17 cellular contexts compared by ENCODE assay signal in genomic region chr20:63754008-63754407, GRCh38. TPM values are rescaled to one million over a fixed set of nuclear protein-coding genes. Genes with fewer than 3 reads are reported as not detected.
"Had no signal": no experiment of that assay in that cellular context is flagged by ENCODE, and none has a peak within 500 bp of the region (broad histone marks: within the 10 kb centered on the region; RNA-seq: fewer than 3 reads in every experiment).

No MANE protein-coding gene starts in this region.

- H3K4me3 Mint-ChIP-seq: activated naive CD8-positive, alpha-beta T cell treated with anti-CD3 and anti-CD28 coated beads, Interleukin-2, amount 10 ng/mL, durations not matched to agents 7 days and 5 days; activated T-cell treated with anti-CD3 and anti-CD28 coated beads, Interleukin-2, amount 50 U/mL, for 72 hours; stimulated activated memory B cell treated with anti-CD40 and anti-IgM and Interleukin-4, amounts not matched to agents 10 μg/mL and 1 μg/mL and 100 μg/mL, for 72 hours had no signal

- H3K4me3 ChIP-seq: dorsolateral prefrontal cortex, esophagus muscularis mucosa, transverse colon had no signal

- H3K36me3 ChIP-seq: neutrophil, transverse colon had no signal

- H3K9me3 ChIP-seq: esophagus muscularis mucosa, neutrophil, transverse colon had no signal

- DNase-seq: activated CD4-positive, alpha-beta T cell treated with anti-CD3 and anti-CD28 coated beads, Interleukin-2, amount 50 U/mL, for 48 hours; activated gamma-delta T cell treated with Interleukin-2 at 50 U/mL for 16 hours; activated naive CD8-positive, alpha-beta T cell treated with anti-CD3 and anti-CD28 coated beads, Interleukin-2, amount 10 ng/mL, durations not matched to agents 7 days and 5 days; activated T-cell treated with anti-CD3 and anti-CD28 coated beads, Interleukin-2, amount 50 U/mL, for 72 hours; anterior cingulate cortex; foreskin fibroblast; head of caudate nucleus; kidney; substantia nigra; transverse colon had no signal

- H3K27me3 ChIP-seq: dorsolateral prefrontal cortex, esophagus muscularis mucosa, transverse colon had no signal

- H3K36me3 Mint-ChIP-seq: activated naive CD8-positive, alpha-beta T cell treated with anti-CD3 and anti-CD28 coated beads, Interleukin-2, amount 10 ng/mL, durations not matched to agents 7 days and 5 days; stimulated activated memory B cell treated with anti-CD40 and anti-IgM and Interleukin-4, amounts not matched to agents 10 μg/mL and 1 μg/mL and 100 μg/mL, for 72 hours had no signal

- H3K27ac ChIP-seq: esophagus muscularis mucosa, neutrophil, transverse colon had no signal

- H3K4me1 Mint-ChIP-seq: stimulated activated memory B cell treated with anti-CD40 and anti-IgM and Interleukin-4, amounts not matched to agents 10 μg/mL and 1 μg/mL and 100 μg/mL, for 72 hours had no signal

- H3K4me1 ChIP-seq: esophagus muscularis mucosa, transverse colon had no signal

- ATAC-seq: activated CD4-positive, CD25-positive, alpha-beta regulatory T cell treated with anti-CD3 and anti-CD28 coated beads, Interleukin-2, amount 50 U/mL, for 24 hours; activated T-cell treated with anti-CD3 and anti-CD28 coated beads, Interleukin-2, amount 50 U/mL, for 72 hours had no signal

- H3K9me3 Mint-ChIP-seq: activated naive CD8-positive, alpha-beta T cell treated with anti-CD3 and anti-CD28 coated beads, Interleukin-2, amount 10 ng/mL, durations not matched to agents 7 days and 5 days; activated T-cell treated with anti-CD3 and anti-CD28 coated beads, Interleukin-2, amount 50 U/mL, for 72 hours had no signal

- FAIRE-seq: endometrium, kidney had no signal

- H3K27ac Mint-ChIP-seq: activated naive CD8-positive, alpha-beta T cell treated with anti-CD3 and anti-CD28 coated beads, Interleukin-2, amount 10 ng/mL, durations not matched to agents 7 days and 5 days; activated T-cell treated with anti-CD3 and anti-CD28 coated beads, Interleukin-2, amount 50 U/mL, for 72 hours; stimulated activated memory B cell treated with anti-CD40 and anti-IgM and Interleukin-4, amounts not matched to agents 10 μg/mL and 1 μg/mL and 100 μg/mL, for 72 hours had no signal

RNA-seq across cellular contexts. Expression of gene TNFRSF6B, which starts 57.6 kb away (rescaled TPM):
- total RNA-seq: activated naive CD8-positive, alpha-beta T cell treated with anti-CD3 and anti-CD28 coated beads, Interleukin-2, amount 10 ng/mL, durations not matched to agents 7 days and 5 days; T-helper 2 cell treated with Interferon-gamma antibody and Interleukin-4, amounts not matched to agents 100 ng/mL and 5 ng/mL, for 36 hours had no signal
